Comparison of ENCODE assay signal across 8 cellular contexts in genomic region chr4:26320453-26321325, GRCh38. TPM values are rescaled to one million over a fixed set of nuclear protein-coding genes. Genes with fewer than 3 reads are reported as not detected.
DNase-seq lines count a peak whose midpoint lies in the region; ATAC-seq and TF ChIP-seq lines count a peak whose summit lies in the region.

TSS of gene RBPJ (plus strand) at chr4:26321014. CDS start at chr4:26321029, 15 bp downstream.

- ATAC-seq in HG03521 (IDR thresholded peaks at IDR 0.05; ENCODE audit: unreplicated experiment) (peak; percentile 25), left lobe of liver (peak; percentile 79)

- peaks cover 49% of the 10 kb centered on the region for H3K4me1 Mint-ChIP-seq in dendritic cell treated with granulocyte-macrophage colony-stimulating factor and Interleukin-4, amounts not matched to agents 40 ng/mL and 50 ng/mL, for 4 days (ENCODE audit: low read depth)

- no peak for TF ChIP-seq CTCF in AG09309 (IDR thresholded peaks at IDR 0.05; ENCODE audit: control insufficient read depth, insufficient read depth, low read depth, low read length, missing control alignments)

- H3K9me3 Mint-ChIP-seq in dendritic cell treated with granulocyte-macrophage colony-stimulating factor and Interleukin-4, amounts not matched to agents 40 ng/mL and 50 ng/mL, for 4 days, result peaks cover 22% of the 10 kb centered on the region

- H3K27ac Mint-ChIP-seq in dendritic cell treated with granulocyte-macrophage colony-stimulating factor and Interleukin-4, amounts not matched to agents 40 ng/mL and 50 ng/mL, for 4 days, result peak within 1 kb of the TSS; percentile 98

- H3K36me3 Mint-ChIP-seq in dendritic cell treated with granulocyte-macrophage colony-stimulating factor and Interleukin-4, amounts not matched to agents 40 ng/mL and 50 ng/mL, for 4 days (ENCODE audit: low read depth), result peaks cover 74% of the 10 kb centered on the region

- no peaks in the 10 kb centered on the region for H3K27me3 Mint-ChIP-seq in dendritic cell treated with granulocyte-macrophage colony-stimulating factor and Interleukin-4, amounts not matched to agents 40 ng/mL and 50 ng/mL, for 4 days

- DNase-seq in AG09309 (ENCODE audit: low read depth) (peak; percentile 92), NCI-H774 (lab: John Stamatoyannopoulos, UW) (peak; percentile 94), left lobe of liver (ENCODE audit: low spot score) (peak; percentile 95)
- DNase-seq in activated CD4-positive, alpha-beta T cell treated with anti-CD3 and anti-CD28 coated beads, Interleukin-2, amount 50 U/mL, for 24 hours (ENCODE audit: low read depth in 1 of 2, low spot score in 1 of 2), result peak; percentile 69 to 78
- peak; percentile 85 to 88 for DNase-seq in stimulated activated CD4-positive, alpha-beta T cell treated with anti-CD3 and anti-CD28 coated beads, Interleukin-2, amount 100 ng/mL, for 24 hours

- peak; percentile 56 for TF ChIP-seq POLR2A in GM19193 (IDR thresholded peaks at IDR 0.05; ENCODE audit: extremely low read depth, insufficient read depth, insufficient read length)

- peak within 1 kb of the TSS; percentile 94 for H3K4me3 Mint-ChIP-seq in dendritic cell treated with granulocyte-macrophage colony-stimulating factor and Interleukin-4, amounts not matched to agents 40 ng/mL and 50 ng/mL, for 4 days

- peak within 1 kb of the TSS; percentile 94 for H3K4me3 ChIP-seq in AG09309 (ENCODE audit: control insufficient read depth, low read depth, low read length)

- intact Hi-C loops in dendritic cell treated with granulocyte-macrophage colony-stimulating factor and Interleukin-4, amounts not matched to agents 40 ng/mL and 50 ng/mL, for 4 days (cut with micrococcal nuclease), result loop anchor here (1.0 to 10.0 kb wide), 5 partner anchors 102 to 396 kb away; no protein-coding TSS in a partner anchor

RNA-seq across cellular contexts. Expression of gene RBPJ, which starts in this region (rescaled TPM):
- 21.5 TPM for total RNA-seq in left lobe of liver

Comparison
In these comparisons a context has a peak if more than half of its experiments do, and no peak if none do; other contexts are left out.
1. Peak in every context shown above with its lines: DNase-seq, ATAC-seq and H3K4me3 ChIP-seq.